In the genomic region with DNA sequence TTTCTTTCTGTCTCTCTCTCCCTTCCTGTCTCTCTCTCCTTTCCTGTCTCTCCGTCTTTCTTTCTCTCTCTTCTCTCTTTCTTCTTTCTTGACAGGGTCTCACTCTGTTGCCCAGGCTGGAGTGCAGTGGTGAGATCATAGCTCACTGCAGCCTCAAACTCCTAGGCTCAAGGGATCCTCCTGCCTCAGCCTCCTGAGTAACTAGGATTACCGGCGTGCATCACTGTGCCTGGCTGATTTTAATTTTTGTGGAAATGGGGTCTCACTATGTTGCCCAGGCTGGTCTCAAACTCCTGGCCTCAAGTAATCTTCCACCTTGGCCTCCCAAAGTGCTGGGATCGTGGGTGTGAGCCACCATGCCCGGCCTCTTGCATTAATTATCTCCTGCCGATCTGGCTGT, we compare ENCODE assay signal across 8 cellular contexts.
A peak's percentile ranks its signal among the peaks of the same experiment; 100 is the strongest.
DNase-seq lines count a peak whose midpoint lies in the region; ATAC-seq, FAIRE-seq and TF ChIP-seq lines count a peak whose summit lies in the region.
"Not testable (repeated sequence)": the region's sequence is repeated elsewhere in the genome, so short reads cannot be mapped to it uniquely, and the experiment has no call there.

No MANE protein-coding gene starts in this region.

- not testable (repeated sequence) for H3K9ac ChIP-seq in HepG2 (ENCODE audit: insufficient read depth, low read depth, low read length)

- not testable (repeated sequence) for H3K79me2 ChIP-seq in OCI-LY7 (ENCODE audit: insufficient read depth, low read depth, low read length); HepG2 (ENCODE audit: insufficient read depth, low read length)

- H3K9me3 ChIP-seq in CD8-positive, alpha-beta memory T cell (ENCODE audit: low read length); OCI-LY7 (ENCODE audit: low read length); HepG2 (ENCODE audit: low read length); gastrocnemius medialis: not testable (repeated sequence)

- not testable (repeated sequence) for ATAC-seq in activated CD8-positive, alpha-beta T cell treated with anti-CD3 and anti-CD28 coated beads, Interleukin-2, amount 10 ng/mL, durations not matched to agents 7 days and 5 days; effector memory CD8-positive, alpha-beta T cell (replicated peaks); HepG2; gastrocnemius medialis

- not testable (repeated sequence) for H3K4me3 ChIP-seq in CD8-positive, alpha-beta memory T cell (ENCODE audit: low read length); OCI-LY7 (ENCODE audit: low read depth, low read length, poor library complexity, severe bottlenecking); HepG2 (replicated peaks in 1 of 3; ENCODE audit: insufficient read depth in 1 of 3, low read depth in 2 of 3, low read length in 3 of 3); gastrocnemius medialis

- H3K4me1 ChIP-seq in CD8-positive, alpha-beta memory T cell (ENCODE audit: insufficient read depth, low read length); OCI-LY7 (ENCODE audit: insufficient read depth, low read length, poor library complexity, severe bottlenecking); HepG2 (ENCODE audit: insufficient read depth, low read length): not testable (repeated sequence)
- H3K4me1 ChIP-seq in gastrocnemius medialis: peaks cover 47% of the 10 kb centered on the region in 2 donors

- not testable (repeated sequence) for TF ChIP-seq RAD21 in HepG2 (CRISPR knock-in tag; IDR thresholded peaks at IDR 0.05)

- H3K4me3 Mint-ChIP-seq in CD8-positive, alpha-beta memory T cell; activated CD8-positive, alpha-beta T cell treated with anti-CD3 and anti-CD28 coated beads, Interleukin-2, amount 10 ng/mL, durations not matched to agents 7 days and 5 days; activated naive CD4-positive, alpha-beta T cell treated with anti-CD3 and anti-CD28 coated beads, Interleukin-2, amount 50 U/mL, for 24 hours; effector memory CD8-positive, alpha-beta T cell; stimulated activated naive CD8-positive, alpha-beta T cell treated with anti-CD3 and anti-CD28 coated beads, Interleukin-15, Interleukin-2, amounts not matched to agents 100 ng/mL and 50 ng/mL, for 24 hours: not testable (repeated sequence)

- H3K9me2 ChIP-seq in OCI-LY7 (ENCODE audit: insufficient read depth, low read length): not testable (repeated sequence)

- DNase-seq in CD8-positive, alpha-beta memory T cell; OCI-LY7 (ENCODE audit: low spot score); activated CD8-positive, alpha-beta T cell treated with anti-CD3 and anti-CD28 coated beads, Interleukin-2, amount 10 ng/mL, durations not matched to agents 7 days and 5 days; effector memory CD8-positive, alpha-beta T cell; HepG2 (ENCODE audit: low spot score); gastrocnemius medialis: not testable (repeated sequence)

- in situ Hi-C loops in HepG2 (cut with HindIII; ENCODE audit: extremely low pct_ligation_motif_present, low pct_unique_long_range_greater_than_20kb); gastrocnemius medialis (cut with MboI; ENCODE audit: low sequenced_read_pairs in 4 of 4): not testable (repeated sequence)

- H3K9me3 Mint-ChIP-seq in CD8-positive, alpha-beta memory T cell; activated CD8-positive, alpha-beta T cell treated with anti-CD3 and anti-CD28 coated beads, Interleukin-2, amount 10 ng/mL, durations not matched to agents 7 days and 5 days (ENCODE audit: insufficient read depth); activated naive CD4-positive, alpha-beta T cell treated with anti-CD3 and anti-CD28 coated beads, Interleukin-2, amount 50 U/mL, for 24 hours; effector memory CD8-positive, alpha-beta T cell; stimulated activated naive CD8-positive, alpha-beta T cell treated with anti-CD3 and anti-CD28 coated beads, Interleukin-15, Interleukin-2, amounts not matched to agents 100 ng/mL and 50 ng/mL, for 24 hours: not testable (repeated sequence)

- not testable (repeated sequence) for TF ChIP-seq CTCF in OCI-LY7 (conservative IDR thresholded peaks at IDR 0.05; ENCODE audit: low read length); HepG2 (CRISPR knock-in tag; IDR thresholded peaks at IDR 0.05); gastrocnemius medialis (IDR thresholded peaks at IDR 0.05 in 4 of 5, conservative IDR thresholded peaks at IDR 0.05 in 1 of 5)

- not testable (repeated sequence) for H3K27ac ChIP-seq in CD8-positive, alpha-beta memory T cell (ENCODE audit: low read depth, low read length); OCI-LY7 (ENCODE audit: low read depth, low read length, poor library complexity, severe bottlenecking); HepG2 (ENCODE audit: extremely low read length, insufficient read depth, low read length)
- peak overlapping the region in 3 of 4 donors; percentile 72 to 99 (median 89) for H3K27ac ChIP-seq in gastrocnemius medialis

- BruUV-seq in OCI-LY7 (replicated peaks; lab: Mats Ljungman, UMichigan); HepG2 (replicated peaks; lab: Mats Ljungman, UMichigan): not testable (repeated sequence)

- WGBS in HepG2 (ENCODE audit: low lambda C conversion rate): 90% methylated on average over 3 of the region's 6 CpGs

- not testable (repeated sequence) for H3K4me1 Mint-ChIP-seq in CD8-positive, alpha-beta memory T cell; activated naive CD4-positive, alpha-beta T cell treated with anti-CD3 and anti-CD28 coated beads, Interleukin-2, amount 50 U/mL, for 24 hours; effector memory CD8-positive, alpha-beta T cell (ENCODE audit: low read depth in 2 of 2); stimulated activated naive CD8-positive, alpha-beta T cell treated with anti-CD3 and anti-CD28 coated beads, Interleukin-15, Interleukin-2, amounts not matched to agents 100 ng/mL and 50 ng/mL, for 24 hours (ENCODE audit: low read depth)
- H3K4me1 Mint-ChIP-seq in activated CD8-positive, alpha-beta T cell treated with anti-CD3 and anti-CD28 coated beads, Interleukin-2, amount 10 ng/mL, durations not matched to agents 7 days and 5 days (ENCODE audit: low read depth): peaks cover 11% of the 10 kb centered on the region

- H3K27me3 Mint-ChIP-seq in CD8-positive, alpha-beta memory T cell; activated CD8-positive, alpha-beta T cell treated with anti-CD3 and anti-CD28 coated beads, Interleukin-2, amount 10 ng/mL, durations not matched to agents 7 days and 5 days (ENCODE audit: low read depth); activated naive CD4-positive, alpha-beta T cell treated with anti-CD3 and anti-CD28 coated beads, Interleukin-2, amount 50 U/mL, for 24 hours; effector memory CD8-positive, alpha-beta T cell; stimulated activated naive CD8-positive, alpha-beta T cell treated with anti-CD3 and anti-CD28 coated beads, Interleukin-15, Interleukin-2, amounts not matched to agents 100 ng/mL and 50 ng/mL, for 24 hours: not testable (repeated sequence)

- H3K4me2 ChIP-seq in OCI-LY7 (ENCODE audit: low read length): peak overlapping the region; percentile 27; the same call in 1 of the 2 replicates
- H3K4me2 ChIP-seq in HepG2 (ENCODE audit: low read depth, low read length): not testable (repeated sequence)

- CTCF ChIA-PET in CD8-positive, alpha-beta memory T cell (lab: Charles Lee); OCI-LY7 (lab: Charles Lee; ENCODE audit: unreplicated experiment); activated CD8-positive, alpha-beta T cell treated with anti-CD3 and anti-CD28 coated beads, Interleukin-2, amount 10 ng/mL, durations not matched to agents 7 days and 5 days (lab: Charles Lee); HepG2 (lab: Yijun Ruan, JAX; ENCODE audit: low intra/inter-chr PET ratio, low total read pairs): not testable (repeated sequence)

- POLR2A ChIA-PET in CD8-positive, alpha-beta memory T cell (lab: Charles Lee); OCI-LY7 (lab: Charles Lee); activated CD8-positive, alpha-beta T cell treated with anti-CD3 and anti-CD28 coated beads, Interleukin-2, amount 10 ng/mL, durations not matched to agents 7 days and 5 days (lab: Charles Lee); HepG2 (lab: Yijun Ruan, JAX): not testable (repeated sequence)

- not testable (repeated sequence) for H2AFZ ChIP-seq in OCI-LY7 (ENCODE audit: low read length); HepG2 (ENCODE audit: low read length)

- intact Hi-C loops in OCI-LY7 (cut with micrococcal nuclease; ENCODE audit: unreplicated experiment); HepG2 (cut with micrococcal nuclease; ENCODE audit: unreplicated experiment); gastrocnemius medialis (cut with DNase I; ENCODE audit: low total_unique reads): not testable (repeated sequence)

- not testable (repeated sequence) for H4K20me1 ChIP-seq in OCI-LY7 (ENCODE audit: insufficient read depth, low read length); HepG2 (ENCODE audit: insufficient read depth, low read length)

- not testable (repeated sequence) for TF ChIP-seq POLR2A in HepG2 (IDR thresholded peaks at IDR 0.05; ENCODE audit: insufficient read depth in 1 of 2, low read depth in 2 of 2, low read length in 2 of 2); gastrocnemius medialis (IDR thresholded peaks at IDR 0.05)

- H3K27ac Mint-ChIP-seq in CD8-positive, alpha-beta memory T cell: peak overlapping the region in 6 of 8 donors; percentile 12 to 94 (median 72)
- peak overlapping the region; percentile 12 for H3K27ac Mint-ChIP-seq in activated CD8-positive, alpha-beta T cell treated with anti-CD3 and anti-CD28 coated beads, Interleukin-2, amount 10 ng/mL, durations not matched to agents 7 days and 5 days
- H3K27ac Mint-ChIP-seq in activated naive CD4-positive, alpha-beta T cell treated with anti-CD3 and anti-CD28 coated beads, Interleukin-2, amount 50 U/mL, for 24 hours: peak overlapping the region; percentile 9
- peak overlapping the region; percentile 7 to 76 for H3K27ac Mint-ChIP-seq in effector memory CD8-positive, alpha-beta T cell
- H3K27ac Mint-ChIP-seq in stimulated activated naive CD8-positive, alpha-beta T cell treated with anti-CD3 and anti-CD28 coated beads, Interleukin-15, Interleukin-2, amounts not matched to agents 100 ng/mL and 50 ng/mL, for 24 hours: peak overlapping the region; percentile 74

- not testable (repeated sequence) for TF ChIP-seq EP300 in HepG2 (IDR thresholded peaks at IDR 0.05; ENCODE audit: low read depth in 2 of 2, low read length in 2 of 2); HepG2 (CRISPR knock-in tag; IDR thresholded peaks at IDR 0.05; ENCODE audit: borderline replicate concordance)

- peaks cover under 1 to 92% (median 25%) of the 10 kb centered on the region in 3 donors for H3K36me3 Mint-ChIP-seq in CD8-positive, alpha-beta memory T cell
- peaks cover 62% of the 10 kb centered on the region for H3K36me3 Mint-ChIP-seq in activated CD8-positive, alpha-beta T cell treated with anti-CD3 and anti-CD28 coated beads, Interleukin-2, amount 10 ng/mL, durations not matched to agents 7 days and 5 days (ENCODE audit: low read depth)
- not testable (repeated sequence) for H3K36me3 Mint-ChIP-seq in activated naive CD4-positive, alpha-beta T cell treated with anti-CD3 and anti-CD28 coated beads, Interleukin-2, amount 50 U/mL, for 24 hours
- peaks cover 81% of the 10 kb centered on the region for H3K36me3 Mint-ChIP-seq in effector memory CD8-positive, alpha-beta T cell (ENCODE audit: insufficient read depth)
- peaks cover 12% of the 10 kb centered on the region for H3K36me3 Mint-ChIP-seq in stimulated activated naive CD8-positive, alpha-beta T cell treated with anti-CD3 and anti-CD28 coated beads, Interleukin-15, Interleukin-2, amounts not matched to agents 100 ng/mL and 50 ng/mL, for 24 hours (ENCODE audit: low read depth)

- H3K36me3 ChIP-seq in CD8-positive, alpha-beta memory T cell (ENCODE audit: insufficient read depth, low read length): peaks cover 62% of the 10 kb centered on the region
- H3K36me3 ChIP-seq in OCI-LY7 (ENCODE audit: insufficient read depth, low read length): peaks cover 98% of the 10 kb centered on the region
- not testable (repeated sequence) for H3K36me3 ChIP-seq in HepG2 (replicated peaks in 1 of 2; ENCODE audit: control insufficient read depth in 1 of 2, insufficient read depth in 2 of 2, low read length in 2 of 2)
- peaks cover 0 to 25% of the 10 kb centered on the region in 2 donors for H3K36me3 ChIP-seq in gastrocnemius medialis

- not testable (repeated sequence) for FAIRE-seq in HepG2 (lab: Jason Lieb, UNC)

- H3K27me3 ChIP-seq in CD8-positive, alpha-beta memory T cell (ENCODE audit: insufficient read depth, low read length, poor library complexity, severe bottlenecking); HepG2 (ENCODE audit: control insufficient read depth in 1 of 2, insufficient read depth in 2 of 2, low read length in 2 of 2); gastrocnemius medialis: not testable (repeated sequence)

Comparison
In these comparisons a context has a peak if more than half of its experiments do, and no peak if none do; other contexts are left out.
1. H3K27ac Mint-ChIP-seq: peak in every context shown above with its lines; median percentile 74 in stimulated activated naive CD8-positive, alpha-beta T cell treated with anti-CD3 and anti-CD28 coated beads, Interleukin-15, Interleukin-2, amounts not matched to agents 100 ng/mL and 50 ng/mL, for 24 hours; 72 in CD8-positive, alpha-beta memory T cell; 42 in effector memory CD8-positive, alpha-beta T cell; 12 in activated CD8-positive, alpha-beta T cell treated with anti-CD3 and anti-CD28 coated beads, Interleukin-2, amount 10 ng/mL, durations not matched to agents 7 days and 5 days; 9 in activated naive CD4-positive, alpha-beta T cell treated with anti-CD3 and anti-CD28 coated beads, Interleukin-2, amount 50 U/mL, for 24 hours.